Comparison of ENCODE assay signal across 8 cellular contexts in genomic region chr17:64262125-64262421, GRCh38. TPM values are rescaled to one million over a fixed set of nuclear protein-coding genes. Genes with fewer than 3 reads are reported as not detected.
DNase-seq lines count a peak whose midpoint lies in the region; FAIRE-seq and TF ChIP-seq lines count a peak whose summit lies in the region.

No MANE protein-coding gene starts in this region.

- H3K27me3 Mint-ChIP-seq in neural crest cell (ENCODE audit: low read depth) = peaks cover 16% of the 10 kb centered on the region

- peak overlapping the region; percentile 64 for H3K9ac ChIP-seq in endothelial cell of umbilical vein (replicated peaks; ENCODE audit: extremely low read depth, insufficient read depth, low read length)

- CTCF ChIA-PET in endothelial cell of umbilical vein (lab: Charles Lee) = interaction anchor here (0.9 to 2.5 kb wide), 6 partner anchors 20 to 129 kb away, joined by 3 to 11 read pairs (median 4); no protein-coding TSS in a partner anchor

- no peak overlapping the region for H3K27ac Mint-ChIP-seq in neural crest cell (ENCODE audit: unreplicated experiment)

- TF ChIP-seq CTCF in endothelial cell of umbilical vein (IDR thresholded peaks at IDR 0.05; ENCODE audit: extremely low read depth in 1 of 2, insufficient read depth in 1 of 2, low read depth in 1 of 2, low read length in 2 of 2) (no peak), neural crest cell (conservative IDR thresholded peaks at IDR 0.05) (no peak)

- peak overlapping the region; percentile 95 for H3K4me3 Mint-ChIP-seq in neural crest cell

- peaks cover 42% of the 10 kb centered on the region for H3K4me1 Mint-ChIP-seq in neural crest cell

- intact Hi-C loops in endothelial cell of umbilical vein (cut with micrococcal nuclease) = loop anchor here (5.0 kb wide), 1 partner anchor 90 kb away; no protein-coding TSS in a partner anchor

- H3K36me3 ChIP-seq in endothelial cell of umbilical vein (ENCODE audit: control insufficient read depth in 2 of 2, extremely low read depth in 1 of 2, insufficient read depth in 2 of 2, low read length in 2 of 2) = no peaks in the 10 kb centered on the region

- H3K36me3 Mint-ChIP-seq in neural crest cell (ENCODE audit: low read depth) = no peaks in the 10 kb centered on the region

- H3K79me2 ChIP-seq in endothelial cell of umbilical vein (ENCODE audit: control insufficient read depth, insufficient read depth, low read length) = peaks cover 13% of the 10 kb centered on the region

- peak overlapping the region; percentile 72 for H3K4me2 ChIP-seq in endothelial cell of umbilical vein (ENCODE audit: insufficient read depth, low read length)

- no peaks in the 10 kb centered on the region for H3K9me3 Mint-ChIP-seq in neural crest cell

- no peaks in the 10 kb centered on the region for H3K9me3 ChIP-seq in endothelial cell of umbilical vein (replicated peaks; ENCODE audit: control insufficient read depth, insufficient read depth, low read length)

- DNase-seq in EH (ENCODE audit: low read depth) (peak; percentile 16), NOMO-1 treated with DMSO at 0.1 percent for 48 hours (lab: John Stamatoyannopoulos, UW; ENCODE audit: unreplicated experiment) (peak; percentile 37), endothelial cell of umbilical vein (ENCODE audit: low read depth, low spot score) (no peak), neural crest cell (ENCODE audit: low read depth, low spot score) (no peak), foreskin melanocyte (no peak), hypothalamus (lab: John Stamatoyannopoulos, UW) (no peak), T1000 (lab: John Stamatoyannopoulos, UW) (no peak), ecto neural progenitor cell (ENCODE audit: low spot score) (no peak)

- FAIRE-seq in endothelial cell of umbilical vein (lab: Jason Lieb, UNC) = no peak

- H4K20me1 ChIP-seq in endothelial cell of umbilical vein (replicated peaks; ENCODE audit: control insufficient read depth, extremely low read depth, insufficient read depth, low read length) = no peaks in the 10 kb centered on the region

- H3K27me3 ChIP-seq in endothelial cell of umbilical vein (ENCODE audit: control insufficient read depth in 2 of 2, insufficient read depth in 2 of 2, low read length in 2 of 2) = peaks cover 4 to 5% of the 10 kb centered on the region in 2 experiments

- peak overlapping the region; percentile 44 to 68 (median 52) for H3K4me3 ChIP-seq in endothelial cell of umbilical vein (replicated peaks in 1 of 3; ENCODE audit: insufficient read depth in 1 of 3, low read depth in 1 of 3, low read length in 3 of 3)

- BruUV-seq in endothelial cell of umbilical vein (replicated peaks; lab: Mats Ljungman, UMichigan) = no TSS peak

- peak overlapping the region; percentile 11 for H2AFZ ChIP-seq in endothelial cell of umbilical vein (ENCODE audit: low read depth, low read length)

- H3K9me1 ChIP-seq in endothelial cell of umbilical vein (replicated peaks; ENCODE audit: control insufficient read depth, extremely low read depth, insufficient read depth, low read length) = no peaks in the 10 kb centered on the region

- H3K4me1 ChIP-seq in endothelial cell of umbilical vein (ENCODE audit: control insufficient read depth, extremely low read depth, insufficient read depth, low read length) = peaks cover 14% of the 10 kb centered on the region

- dilution Hi-C loops in endothelial cell of umbilical vein (cut with MboI; ENCODE audit: extremely low pct_ligation_motif_present, low sequenced_read_pairs) = no loop called here

- TF ChIP-seq POLR2A in endothelial cell of umbilical vein (IDR thresholded peaks at IDR 0.05; ENCODE audit: low read depth, low read length) = no peak

- H3K27ac ChIP-seq in endothelial cell of umbilical vein (ENCODE audit: insufficient read depth, low read depth, low read length) = no peak overlapping the region

- POLR2A ChIA-PET in endothelial cell of umbilical vein (lab: Charles Lee) = interaction anchor here (1.4 kb wide), 1 partner anchor 117 kb away, joined by 5 read pairs; no protein-coding TSS in a partner anchor

TF ChIP-seq in endothelial cell of umbilical vein, 7 proteins besides CTCF, POLR2A, EP300 and RAD21:
- TF ChIP-seq MYC (IDR thresholded peaks at IDR 0.05; ENCODE audit: low read depth, low read length) (no peak), MAX (IDR thresholded peaks at IDR 0.05; ENCODE audit: insufficient read depth, insufficient read length) (no peak), JUN (IDR thresholded peaks at IDR 0.05; ENCODE audit: borderline replicate concordance, insufficient read depth, insufficient read length, low read depth) (no peak), GATA2 (IDR thresholded peaks at IDR 0.05; ENCODE audit: insufficient read depth, insufficient read length, low read depth, low read length) (no peak), EZH2 (IDR thresholded peaks at IDR 0.05; ENCODE audit: borderline replicate concordance, low read depth, low read length, severe bottlenecking) (no peak), POLR2AphosphoS5 (IDR thresholded peaks at IDR 0.05; ENCODE audit: insufficient read depth, low read depth, low read length) (no peak), FOS (IDR thresholded peaks at IDR 0.05; ENCODE audit: borderline replicate concordance, insufficient read depth, low read length) (no peak)

RNA-seq across cellular contexts. Expression of gene TEX2, which starts 1.0 kb away (rescaled TPM):
- total RNA-seq in endothelial cell of umbilical vein = 21.7 and 25.8 TPM in 2 replicates
- 12.5 and 13.3 TPM in 2 replicates for polyA plus RNA-seq in endothelial cell of umbilical vein
- polyA plus RNA-seq in endothelial cell of umbilical vein (2011; cell fraction: cytosol; rRNA removed) = 14.5 and 15.7 TPM in 2 replicates
- polyA plus RNA-seq in endothelial cell of umbilical vein (2011; cell fraction: nucleus; rRNA removed) = 19.2 and 20.3 TPM in 2 replicates
- 17.4 and 20.3 TPM in 2 replicates for polyA plus RNA-seq in endothelial cell of umbilical vein (2012)
- 27.3 and 32.4 TPM in 2 replicates for polyA minus RNA-seq in endothelial cell of umbilical vein
- 14.3 TPM for polyA minus RNA-seq in endothelial cell of umbilical vein (2011; cell fraction: cytosol; rRNA and poly(A)+ RNA removed)
- polyA minus RNA-seq in endothelial cell of umbilical vein (2011; cell fraction: nucleus; rRNA and poly(A)+ RNA removed) = 15.1 and 20.7 TPM in 2 replicates
- total RNA-seq in neural crest cell = 19.2 TPM in 2 replicates

Comparison
In these comparisons a context has a peak if more than half of its experiments do, and no peak if none do; other contexts are left out.
1. DNase-seq: peak in EH (single experiment) and NOMO-1 treated with DMSO at 0.1 percent for 48 hours (single experiment); none in endothelial cell of umbilical vein (single experiment), neural crest cell (single experiment), foreskin melanocyte (single experiment), hypothalamus (0 of 51), T1000 (single experiment) and ecto neural progenitor cell (single experiment).